Comparison of ENCODE assay signal across 8 cellular contexts in genomic region chr2:74179063-74179865, GRCh38. TPM values are rescaled to one million over a fixed set of nuclear protein-coding genes. Genes with fewer than 3 reads are reported as not detected.
DNase-seq lines count a peak whose midpoint lies in the region; ATAC-seq and TF ChIP-seq lines count a peak whose summit lies in the region.

No MANE protein-coding gene starts in this region.

- H3K4me3 Mint-ChIP-seq in Caco-2 (ENCODE audit: unreplicated experiment), result peak overlapping the region; percentile 78

- peak overlapping the region; percentile 90 for H3K27ac ChIP-seq in OCI-LY7 (ENCODE audit: low read depth, low read length, poor library complexity, severe bottlenecking)
- no peak overlapping the region for H3K27ac ChIP-seq in osteoblast (ENCODE audit: low read depth, low read length)

- no peaks in the 10 kb centered on the region for H3K27me3 Mint-ChIP-seq in Caco-2 (ENCODE audit: insufficient read depth, unreplicated experiment)

- H3K36me3 ChIP-seq in Caco-2 (ENCODE audit: control insufficient read depth, insufficient read depth, low read length) (no peaks in the 10 kb centered on the region), OCI-LY7 (ENCODE audit: insufficient read depth, low read length) (peaks cover 36% of the 10 kb centered on the region), osteoblast (ENCODE audit: insufficient read depth, low read length) (no peaks in the 10 kb centered on the region)

- POLR2A ChIA-PET in Caco-2 (lab: Charles Lee), result interaction anchor here (0.6 to 1.8 kb wide), 15 partner anchors 13 to 351 kb away, joined by 3 to 23 read pairs (median 5); partner anchors contain the start of genes BOLA3, MTHFD2 and STAMBP
- POLR2A ChIA-PET in OCI-LY7 (lab: Charles Lee), result interaction anchor here (0.6 to 5.8 kb wide), 13 partner anchors 10 to 432 kb away, joined by 3 to 118 read pairs (median 5); partner anchors contain the start of gene MTHFD2

- peak overlapping the region; percentile 46 for H3K27ac Mint-ChIP-seq in Caco-2 (ENCODE audit: unreplicated experiment)

- no peaks in the 10 kb centered on the region for H3K9me2 ChIP-seq in OCI-LY7 (ENCODE audit: insufficient read depth, low read length)

- DNase-seq in Caco-2 (peak in 1 of 2 experiments; percentile 41), OCI-LY7 (ENCODE audit: low spot score) (peak; percentile 86), epithelial cell of esophagus (ENCODE audit: low read depth) (peak; percentile 19), osteoblast (ENCODE audit: insufficient read length, low spot score, missing footprints) (no peak), DMS153 treated with DMSO at 0.1 percent for 48 hours (lab: John Stamatoyannopoulos, UW; ENCODE audit: unreplicated experiment) (no peak), hypothalamus (lab: John Stamatoyannopoulos, UW) (no peak), NCI-H1092 (lab: John Stamatoyannopoulos, UW) (no peak)

- H3K4me1 ChIP-seq in Caco-2 (0 out of 2 replicates have a peak, but pooled peaks cover 4% of the 10 kb centered on the region), OCI-LY7 (ENCODE audit: insufficient read depth, low read length, poor library complexity, severe bottlenecking) (peaks cover 66% of the 10 kb centered on the region), osteoblast (ENCODE audit: insufficient read depth, low read length) (peaks cover 11% of the 10 kb centered on the region)

- H3K4me3 ChIP-seq in Caco-2 (ENCODE audit: low read depth, low read length), result peak overlapping the region; percentile 60
- H3K4me3 ChIP-seq in OCI-LY7 (ENCODE audit: low read depth, low read length, poor library complexity, severe bottlenecking), result peak overlapping the region; percentile 84
- H3K4me3 ChIP-seq in epithelial cell of esophagus (ENCODE audit: low read length), result peak overlapping the region; percentile 75
- peak overlapping the region; percentile 91 for H3K4me3 ChIP-seq in osteoblast (ENCODE audit: insufficient read depth, low read length)

- BruUV-seq in Caco-2 (replicated peaks; lab: Mats Ljungman, UMichigan), result TSS peak; percentile 91
- TSS peak; percentile 91 for BruUV-seq in OCI-LY7 (replicated peaks; lab: Mats Ljungman, UMichigan)

- H4K20me1 ChIP-seq in OCI-LY7 (ENCODE audit: insufficient read depth, low read length) (peaks cover 19% of the 10 kb centered on the region), osteoblast (ENCODE audit: insufficient read depth, low read length) (peaks cover 24% of the 10 kb centered on the region)

- H2AFZ ChIP-seq in OCI-LY7 (ENCODE audit: low read length), result no peak overlapping the region; the same call in 1 of the 2 replicates
- H2AFZ ChIP-seq in osteoblast (ENCODE audit: low read length), result peak overlapping the region; percentile 85

- no peaks in the 10 kb centered on the region for H3K9me3 Mint-ChIP-seq in Caco-2 (ENCODE audit: unreplicated experiment)

- peak; percentile 26 to 47 for TF ChIP-seq CTCF in Caco-2 (IDR thresholded peaks at IDR 0.05; ENCODE audit: insufficient read depth in 1 of 2, low read depth in 1 of 2, low read length in 1 of 2, severe bottlenecking in 1 of 2, unreplicated experiment in 1 of 2)
- peak; percentile 67 for TF ChIP-seq CTCF in OCI-LY7 (conservative IDR thresholded peaks at IDR 0.05; ENCODE audit: low read length)
- peak; percentile 31 for TF ChIP-seq CTCF in epithelial cell of esophagus (IDR thresholded peaks at IDR 0.05; ENCODE audit: insufficient read depth, low read depth, low read length, missing control alignments)
- TF ChIP-seq CTCF in osteoblast (IDR thresholded peaks at IDR 0.05; ENCODE audit: extremely low read depth, low read depth, low read length), result peak; percentile 46

- H3K27me3 ChIP-seq in Caco-2 (replicated peaks; ENCODE audit: control insufficient read depth, insufficient read depth, low read length) (no peaks in the 10 kb centered on the region), osteoblast (ENCODE audit: insufficient read depth, low read length) (no peaks in the 10 kb centered on the region)

- CTCF ChIA-PET in Caco-2 (lab: Charles Lee), result interaction anchor here (0.5 to 2.0 kb wide), 13 partner anchors 9 to 275 kb away, joined by 3 to 12 read pairs (median 4); partner anchors contain the start of genes BOLA3 and MTHFD2
- CTCF ChIA-PET in OCI-LY7 (lab: Charles Lee; ENCODE audit: unreplicated experiment), result interaction anchor here (1.0 to 1.5 kb wide), 2 partner anchors 13 to 20 kb away, joined by 3 to 8 read pairs; partner anchors contain the start of gene MTHFD2

- H3K9me3 ChIP-seq in Caco-2, result no peaks in the 10 kb centered on the region; the same call in 1 of the 2 replicates
- peaks cover 15% of the 10 kb centered on the region; the same call in 1 of the 2 replicates for H3K9me3 ChIP-seq in OCI-LY7 (ENCODE audit: low read length)
- H3K9me3 ChIP-seq in osteoblast (ENCODE audit: low read depth, low read length), result no peaks in the 10 kb centered on the region

- H3K36me3 Mint-ChIP-seq in Caco-2 (ENCODE audit: insufficient read depth, unreplicated experiment), result peaks cover 24% of the 10 kb centered on the region

- H3K79me2 ChIP-seq in OCI-LY7 (ENCODE audit: insufficient read depth, low read depth, low read length) (peaks cover 51% of the 10 kb centered on the region), osteoblast (ENCODE audit: insufficient read depth, low read length) (peaks cover 39% of the 10 kb centered on the region)

- peak; percentile 7 for ATAC-seq in GM21786 (IDR thresholded peaks at IDR 0.05; ENCODE audit: unreplicated experiment)

- intact Hi-C loops in Caco-2 (cut with micrococcal nuclease; ENCODE audit: unreplicated experiment), result loop anchor here (2.0 kb wide), 1 partner anchor 30 kb away; no protein-coding TSS in a partner anchor
- intact Hi-C loops in OCI-LY7 (cut with micrococcal nuclease; ENCODE audit: unreplicated experiment), result no loop called here

- H3K4me1 Mint-ChIP-seq in Caco-2 (ENCODE audit: low read depth, unreplicated experiment), result no peaks in the 10 kb centered on the region

- H3K4me2 ChIP-seq in OCI-LY7 (ENCODE audit: low read length) (peak overlapping the region; percentile 39), osteoblast (ENCODE audit: insufficient read depth, low read length) (peak overlapping the region; percentile 81)

RNA-seq across cellular contexts. Expression of gene MOB1A, which starts 0.6 kb away (rescaled TPM):
- total RNA-seq in Caco-2 (2022) (113 and 125 TPM in 2 replicates), OCI-LY7 (2022) (144 and 149 TPM in 2 replicates), osteoblast (122 and 133 TPM in 2 replicates)
- total RNA-seq in OCI-LY7 (2014; rRNA removed; shearing (Covaris generic)), result 79.1 and 110 TPM in 2 replicates

RNA-seq across cellular contexts. Expression of gene MTHFD2, which starts 19.2 kb away (rescaled TPM):
- 416 and 470 TPM in 2 replicates for total RNA-seq in Caco-2 (2022)
- 220 and 250 TPM in 2 replicates for total RNA-seq in OCI-LY7 (2014; rRNA removed; shearing (Covaris generic))
- total RNA-seq in OCI-LY7 (2022), result 365 and 375 TPM in 2 replicates
- total RNA-seq in osteoblast, result 261 and 268 TPM in 2 replicates

RNA-seq across cellular contexts. Expression of gene BOLA3, which starts 31.6 kb away (rescaled TPM):
- total RNA-seq in Caco-2 (2022), result 71.5 and 79.7 TPM in 2 replicates
- total RNA-seq in OCI-LY7 (2014; rRNA removed; shearing (Covaris generic)), result 33.6 and 45.8 TPM in 2 replicates
- total RNA-seq in OCI-LY7 (2022), result 48.3 and 53.3 TPM in 2 replicates
- 17.4 and 17.7 TPM in 2 replicates for total RNA-seq in osteoblast

Comparison
In these comparisons a context has a peak if more than half of its experiments do, and no peak if none do; other contexts are left out.
1. DNase-seq: peak in OCI-LY7 (single experiment) and epithelial cell of esophagus (single experiment); none in osteoblast (single experiment), DMS153 treated with DMSO at 0.1 percent for 48 hours (single experiment), hypothalamus (0 of 51) and NCI-H1092 (single experiment).
2. Peak in every context shown above with its lines, with median percentiles within 50 percentile points of each other: H3K4me3 ChIP-seq and CTCF ChIP-seq.